Comparison of ENCODE assay signal across 1 cellular context in genomic region chr9:136679431-136679941, GRCh38.
A peak's percentile ranks its signal among the peaks of the same experiment; 100 is the strongest.
TF ChIP-seq lines count a peak whose summit lies in the region.

No MANE protein-coding gene starts in this region.

TF ChIP-seq in K562, 482 proteins besides CTCF, POLR2A, EP300 and RAD21:
- TF ChIP-seq CEBPB (tag; IDR thresholded peaks at IDR 0.05): peak; percentile 43
- TF ChIP-seq TOE1 (IDR thresholded peaks at IDR 0.05; ENCODE audit: borderline replicate concordance): no peak
- no peak for TF ChIP-seq TOE1 (CRISPR knock-in tag; IDR thresholded peaks at IDR 0.05; ENCODE audit: borderline replicate concordance, low read depth)
- TF ChIP-seq SMAD2 (IDR thresholded peaks at IDR 0.05; ENCODE audit: low read depth, low read length): no peak
